In the genomic region with DNA sequence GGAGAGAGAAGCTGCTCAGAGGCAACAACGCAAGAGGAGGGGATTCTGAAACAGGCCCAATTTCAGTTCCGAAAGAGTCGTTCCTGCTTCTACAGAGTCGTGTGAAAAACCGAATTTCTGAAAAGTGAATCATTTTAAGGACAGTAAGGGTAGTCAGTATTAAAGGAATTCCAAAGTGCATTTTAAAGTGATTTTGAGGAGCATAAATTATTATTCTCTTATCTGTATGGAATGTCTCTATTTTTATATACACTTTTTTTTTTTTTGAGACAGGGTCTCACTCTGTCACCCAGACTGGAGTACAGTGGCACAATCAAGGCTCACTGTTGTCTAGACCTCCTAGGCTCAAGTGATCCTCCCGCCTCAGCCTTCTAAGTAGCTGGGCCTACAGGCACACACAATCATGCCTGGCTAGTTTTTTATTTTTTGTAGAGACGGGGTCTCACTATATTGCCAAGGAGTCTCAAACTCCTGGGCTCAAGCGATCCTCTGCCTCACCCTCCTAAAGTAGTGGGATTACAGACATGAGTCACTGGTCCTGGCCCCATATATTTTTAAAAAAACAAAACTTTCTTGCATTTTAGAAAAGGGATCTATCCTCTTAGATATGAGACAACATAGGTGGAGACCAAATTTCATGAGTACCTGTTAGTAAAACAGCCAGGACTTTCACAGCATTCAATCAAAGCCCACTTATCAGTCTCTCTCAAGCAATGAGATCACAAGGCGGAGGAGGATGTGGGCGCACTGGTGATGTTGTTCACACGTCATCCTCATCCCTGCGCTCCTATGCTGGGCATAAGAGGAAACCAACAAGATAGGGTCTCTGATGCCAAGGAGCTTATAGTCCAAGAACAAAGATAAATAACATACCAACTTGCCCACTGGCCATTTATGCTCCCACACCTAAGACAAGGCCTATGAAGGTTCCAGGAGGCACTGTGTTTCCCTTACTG, we compare ENCODE assay signal across 1 cellular context.
TF ChIP-seq lines count a peak whose summit lies in the region.

No MANE protein-coding gene starts in this region.

TF ChIP-seq in IMR-90, 13 proteins besides CTCF, POLR2A, EP300 and RAD21 (continued from another document):
- TF ChIP-seq, protein P1, sequence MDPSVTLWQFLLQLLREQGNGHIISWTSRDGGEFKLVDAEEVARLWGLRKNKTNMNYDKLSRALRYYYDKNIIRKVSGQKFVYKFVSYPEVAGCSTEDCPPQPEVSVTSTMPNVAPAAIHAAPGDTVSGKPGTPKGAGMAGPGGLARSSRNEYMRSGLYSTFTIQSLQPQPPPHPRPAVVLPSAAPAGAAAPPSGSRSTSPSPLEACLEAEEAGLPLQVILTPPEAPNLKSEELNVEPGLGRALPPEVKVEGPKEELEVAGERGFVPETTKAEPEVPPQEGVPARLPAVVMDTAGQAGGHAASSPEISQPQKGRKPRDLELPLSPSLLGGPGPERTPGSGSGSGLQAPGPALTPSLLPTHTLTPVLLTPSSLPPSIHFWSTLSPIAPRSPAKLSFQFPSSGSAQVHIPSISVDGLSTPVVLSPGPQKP (IDR thresholded peaks at IDR 0.05; ENCODE audit: borderline replicate concordance, low read depth, low read length), result no peak
- no peak for TF ChIP-seq CEBPB (IDR thresholded peaks at IDR 0.05; ENCODE audit: low read depth, low read length)
- TF ChIP-seq, protein P2, sequence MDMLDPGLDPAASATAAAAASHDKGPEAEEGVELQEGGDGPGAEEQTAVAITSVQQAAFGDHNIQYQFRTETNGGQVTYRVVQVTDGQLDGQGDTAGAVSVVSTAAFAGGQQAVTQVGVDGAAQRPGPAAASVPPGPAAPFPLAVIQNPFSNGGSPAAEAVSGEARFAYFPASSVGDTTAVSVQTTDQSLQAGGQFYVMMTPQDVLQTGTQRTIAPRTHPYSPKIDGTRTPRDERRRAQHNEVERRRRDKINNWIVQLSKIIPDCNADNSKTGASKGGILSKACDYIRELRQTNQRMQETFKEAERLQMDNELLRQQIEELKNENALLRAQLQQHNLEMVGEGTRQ (IDR thresholded peaks at IDR 0.05; ENCODE audit: low read depth, low read length), result no peak
- TF ChIP-seq RFX5 (IDR thresholded peaks at IDR 0.05; ENCODE audit: low read depth, low read length), result no peak
- TF ChIP-seq FOS (IDR thresholded peaks at IDR 0.05; ENCODE audit: low read depth, low read length), result no peak
- no peak for TF ChIP-seq MAFK (IDR thresholded peaks at IDR 0.05; ENCODE audit: low read depth, low read length)
